In genomic region chr3:49867871-49868321, GRCh38 we compare ENCODE assay signal across 9 cellular contexts. TPM values are rescaled to one million over a fixed set of nuclear protein-coding genes. Genes with fewer than 3 reads are reported as not detected.
DNase-seq lines count a peak whose midpoint lies in the region; ATAC-seq and TF ChIP-seq lines count a peak whose summit lies in the region.
"Had no signal": no experiment of that assay in that cellular context is flagged by ENCODE, and none has a peak within 500 bp of the region (broad histone marks: within the 10 kb centered on the region; RNA-seq: fewer than 3 reads in every experiment).

No MANE protein-coding gene starts in this region.

- no TSS peak for BruUV-seq in PC-9 (replicated peaks; lab: Mats Ljungman, UMichigan)

- H3K9me3 Mint-ChIP-seq in CD4-positive, alpha-beta T cell = no peaks in the 10 kb centered on the region

- no peak overlapping the region for H3K4me3 Mint-ChIP-seq in CD4-positive, alpha-beta T cell

- no peaks in the 10 kb centered on the region for H3K9me3 ChIP-seq in CD4-positive, alpha-beta T cell (ENCODE audit: control insufficient read depth, low read length)
- H3K9me3 ChIP-seq in adipocyte (ENCODE audit: control insufficient read depth, low read length) (peaks cover 5% of the 10 kb centered on the region), PC-9 (ENCODE audit: insufficient read depth, low read depth) (no peaks in the 10 kb centered on the region)

- no peak overlapping the region for H3K4me2 ChIP-seq in PC-9

- H3K4me3 ChIP-seq in adipocyte (ENCODE audit: low read length) = no peak overlapping the region
- no peak overlapping the region for H3K4me3 ChIP-seq in PC-9
- H3K4me3 ChIP-seq: lung had no signal

- no peak overlapping the region for H3K27ac Mint-ChIP-seq in CD4-positive, alpha-beta T cell

- no peaks in the 10 kb centered on the region for H3F3A ChIP-seq in PC-9 (ENCODE audit: insufficient read depth, low read depth)

- H2AFZ ChIP-seq in PC-9 = no peak overlapping the region

- H3K79me2 ChIP-seq in PC-9 (ENCODE audit: low read depth) = no peaks in the 10 kb centered on the region

- H3K27me3 ChIP-seq in CD4-positive, alpha-beta T cell (ENCODE audit: control insufficient read depth, insufficient read depth, low read length) = peaks cover 46% of the 10 kb centered on the region
- peaks cover 77% of the 10 kb centered on the region for H3K27me3 ChIP-seq in adipocyte (replicated peaks; ENCODE audit: control insufficient read depth, insufficient read depth, low read length)
- H3K27me3 ChIP-seq in PC-9 (ENCODE audit: insufficient read depth, low read depth) = peaks cover 35% of the 10 kb centered on the region

- POLR2A ChIA-PET in CD4-positive, alpha-beta T cell (lab: Charles Lee) = interaction anchor here (1.1 kb wide), 1 partner anchor 11 kb away, joined by 3 read pairs; the partner anchor contains the start of gene TRAIP
- POLR2A ChIA-PET in PC-9 (lab: Charles Lee; ENCODE audit: unreplicated experiment) = no interaction called here

- no peaks in the 10 kb centered on the region for H4K20me1 ChIP-seq in PC-9 (ENCODE audit: insufficient read depth)

- CTCF ChIA-PET in CD4-positive, alpha-beta T cell (lab: Charles Lee) = no interaction called here
- CTCF ChIA-PET in PC-9 (lab: Charles Lee) = no interaction called here

- H3K36me3 ChIP-seq in adipocyte (ENCODE audit: control insufficient read depth, insufficient read depth, low read length, severe bottlenecking) (no peaks in the 10 kb centered on the region), PC-9 (ENCODE audit: low read depth) (no peaks in the 10 kb centered on the region)

- H3K9ac ChIP-seq in adipocyte (ENCODE audit: low read length) = no peak overlapping the region

- peaks cover 54% of the 10 kb centered on the region for H3K27me3 Mint-ChIP-seq in CD4-positive, alpha-beta T cell

- intact Hi-C loops in CD4-positive, alpha-beta T cell (cut with DNase I, micrococcal nuclease) = no loop called here
- intact Hi-C loops in PC-9 (cut with micrococcal nuclease; ENCODE audit: unreplicated experiment) = no loop called here

- in situ Hi-C loops in KBM-7 (cut with MboI; ENCODE audit: low pct_unique_long_range_greater_than_20kb, low sequenced_read_pairs) = no loop called here

- DNase-seq in CD4-positive, alpha-beta T cell = no peak
- DNase-seq in KBM-7 (peak; percentile 68), adipocyte (ENCODE audit: low read depth) (peak; percentile 52), iris pigment epithelial cell (ENCODE audit: low read depth) (peak; percentile 29), NCI-H146 (lab: John Stamatoyannopoulos, UW) (no peak), COR-L47 (lab: John Stamatoyannopoulos, UW) (no peak), NCI-H1092 (lab: John Stamatoyannopoulos, UW) (no peak), PC-9 (no peak)

- H3K4me1 ChIP-seq in adipocyte (ENCODE audit: control insufficient read depth, insufficient read depth, low read length) = no peaks in the 10 kb centered on the region
- H3K4me1 ChIP-seq in PC-9 (replicated peaks; ENCODE audit: insufficient read depth) = no peaks in the 10 kb centered on the region

- no peaks in the 10 kb centered on the region for H3K4me1 Mint-ChIP-seq in CD4-positive, alpha-beta T cell (ENCODE audit: low read depth)

- no peak overlapping the region for H3K27ac ChIP-seq in CD4-positive, alpha-beta T cell (ENCODE audit: low read depth, low read length)
- H3K27ac ChIP-seq in PC-9 = no peak overlapping the region

- H3K36me3 Mint-ChIP-seq in CD4-positive, alpha-beta T cell (ENCODE audit: low read depth) = no peaks in the 10 kb centered on the region

- TF ChIP-seq CTCF in CD4-positive, alpha-beta T cell (IDR thresholded peaks at IDR 0.05) = no peak
- no peak for TF ChIP-seq CTCF in PC-9 (conservative IDR thresholded peaks at IDR 0.05)

- no peaks in the 10 kb centered on the region for H3K9me2 ChIP-seq in PC-9 (ENCODE audit: insufficient read depth)

- peak; percentile 33 for ATAC-seq in CD4-positive, alpha-beta T cell (ENCODE audit: poor library complexity)

RNA-seq across cellular contexts. Expression of gene CAMKV, which starts 1.8 kb away (rescaled TPM):
- total RNA-seq in CD4-positive, alpha-beta T cell = under 1 TPM in 1 of 2 experiments, not detected in 1; 0.28 TPM
- not detected in 2 replicates for total RNA-seq in PC-9 (2021)

RNA-seq across cellular contexts. Expression of gene TRAIP, which starts 11.5 kb away (rescaled TPM):
- 1 to 10 TPM; 2.4 TPM for total RNA-seq in CD4-positive, alpha-beta T cell
- 18.1 and 20.6 TPM in 2 replicates for total RNA-seq in PC-9 (2021)

RNA-seq across cellular contexts. Expression of gene MST1R, which starts 35.8 kb away (rescaled TPM):
- total RNA-seq in CD4-positive, alpha-beta T cell = under 1 TPM; 0.55 to 0.89 TPM
- total RNA-seq in PC-9 (2021) = 84.3 and 98.3 TPM in 2 replicates

RNA-seq across cellular contexts. Expression of gene UBA7, which starts 54.1 kb away (rescaled TPM):
- total RNA-seq in CD4-positive, alpha-beta T cell = 100 to 1,000 TPM; 208 to 213 TPM
- 48.6 and 56.5 TPM in 2 replicates for total RNA-seq in PC-9 (2021)

Comparison
In these comparisons a context has a peak if more than half of its experiments do, and no peak if none do; other contexts are left out.
1. DNase-seq: peak in KBM-7 (single experiment), adipocyte (single experiment) and iris pigment epithelial cell (single experiment); none in CD4-positive, alpha-beta T cell (0 of 10), NCI-H146 (single experiment), COR-L47 (single experiment), NCI-H1092 (single experiment) and PC-9 (0 of 2).
2. RNA of gene MST1R, which starts 35.8 kb away (total RNA-seq): 84.3 to 98.3 TPM in PC-9; 0.55 to 0.89 TPM in CD4-positive, alpha-beta T cell; every median in the first group is over 10 times any median in the second.